1 cellular context compared by ENCODE assay signal in genomic region chr2:11154460-11155325, GRCh38.
TF ChIP-seq lines count a peak whose summit lies in the region.

No MANE protein-coding gene starts in this region.

TF ChIP-seq in H1, 55 proteins besides CTCF, POLR2A, EP300 and RAD21 (continued from another document):
- no peak for TF ChIP-seq CHD7 (IDR thresholded peaks at IDR 0.05; ENCODE audit: insufficient replicate concordance, low read length)
- no peak for TF ChIP-seq RXRA (IDR thresholded peaks at IDR 0.05; ENCODE audit: insufficient read depth, low read depth, low read length)
- no peak for TF ChIP-seq ATF2 (IDR thresholded peaks at IDR 0.05; ENCODE audit: low read length)
- no peak for TF ChIP-seq SIX5 (IDR thresholded peaks at IDR 0.05; ENCODE audit: low read depth, low read length)
- no peak for TF ChIP-seq CREB1 (IDR thresholded peaks at IDR 0.05)
- TF ChIP-seq JUN (IDR thresholded peaks at IDR 0.05; ENCODE audit: low read depth, low read length), result no peak
- no peak; the same call in 1 of the 2 replicates for TF ChIP-seq SP4 (IDR thresholded peaks at IDR 0.05; ENCODE audit: low read length)
- TF ChIP-seq SIN3A (conservative IDR thresholded peaks at IDR 0.05 in 1 of 2, IDR thresholded peaks at IDR 0.05 in 1 of 2; ENCODE audit: low read depth in 1 of 2, low read length in 2 of 2), result no peak
- no peak for TF ChIP-seq SAP30 (IDR thresholded peaks at IDR 0.05; ENCODE audit: insufficient read depth, insufficient replicate concordance, low read length)
- peak; percentile 87 for TF ChIP-seq E2F6 (IDR thresholded peaks at IDR 0.05)
- no peak for TF ChIP-seq RBBP5 (IDR thresholded peaks at IDR 0.05; ENCODE audit: borderline replicate concordance, low read depth, low read length)
- peak; percentile 85 for TF ChIP-seq MAX (IDR thresholded peaks at IDR 0.05)
- peak in 1 of 2 experiments; percentile 26; a peak in 1 of 4 replicates for TF ChIP-seq HDAC2 (IDR thresholded peaks at IDR 0.05; ENCODE audit: borderline replicate concordance in 1 of 2, low read depth in 2 of 2, low read length in 2 of 2)
- TF ChIP-seq EGR1 (IDR thresholded peaks at IDR 0.05; ENCODE audit: borderline replicate concordance, low read depth, low read length), result no peak
- TF ChIP-seq POLR2AphosphoS5 (IDR thresholded peaks at IDR 0.05; ENCODE audit: low read depth, low read length), result 0 out of 2 replicates have a peak, but pooled peaks have one; percentile 28
- no peak for TF ChIP-seq HDAC6 (IDR thresholded peaks at IDR 0.05; ENCODE audit: low read depth, low read length)
- TF ChIP-seq TAF7 (optimal IDR thresholded peaks at IDR 0.05; ENCODE audit: borderline replicate concordance, low read depth, low read length), result peak; percentile 69
- TF ChIP-seq BACH1 (IDR thresholded peaks at IDR 0.05; ENCODE audit: low read length), result peak; percentile 8; the same call in 1 of the 2 replicates
- peak; percentile 13; the same call in 1 of the 2 replicates for TF ChIP-seq PHF8 (conservative IDR thresholded peaks at IDR 0.05; ENCODE audit: low read depth, low read length)
- TF ChIP-seq TBP (IDR thresholded peaks at IDR 0.05; ENCODE audit: low read depth, low read length), result no peak; the same call in 1 of the 2 replicates
- TF ChIP-seq ASH2L (IDR thresholded peaks at IDR 0.05; ENCODE audit: low read length), result peak; percentile 29
